In genomic region chr16:82972520-82972919, GRCh38 we compare ENCODE assay signal across 28 cellular contexts.
"Had no signal": no experiment of that assay in that cellular context is flagged by ENCODE, and none has a peak within 500 bp of the region (broad histone marks: within the 10 kb centered on the region; RNA-seq: fewer than 3 reads in every experiment).

No MANE protein-coding gene starts in this region.

- H3K9me3 ChIP-seq: body of pancreas, esophagus squamous epithelium had no signal

- DNase-seq: activated B cell treated with CpG ODN at 0.5 μM for 24 hours; activated CD4-positive, alpha-beta T cell treated with anti-CD3 and anti-CD28 coated beads for 48 hours; activated CD4-positive, alpha-beta T cell treated with anti-CD3 and anti-CD28 coated beads, Interleukin-2, amount 50 U/mL, for 1 hour; activated CD4-positive, alpha-beta T cell treated with anti-CD3 and anti-CD28 coated beads, Interleukin-2, amount 50 U/mL, for 48 hours; activated CD8-positive, alpha-beta memory T cell treated with anti-CD3 and anti-CD28 coated beads for 24 hours; activated CD8-positive, alpha-beta T cell treated with anti-CD3 and anti-CD28 coated beads for 36 hours; activated effector memory CD4-positive, alpha-beta T cell treated with Interleukin-2 at 50 U/mL for 16 hours; activated gamma-delta T cell treated with Interleukin-2 at 50 U/mL for 16 hours; activated naive CD4-positive, alpha-beta T cell treated with anti-CD3 and anti-CD28 coated beads, Interleukin-2, amount 50 U/mL, for 16 hours; activated naive CD4-positive, alpha-beta T cell treated with Interleukin-2 at 50 U/mL for 16 hours; activated T-cell treated with anti-CD3 and anti-CD28 coated beads, Interleukin-2, amount 50 U/mL, for 4 hours; amniotic stem cell; anterior cingulate cortex; body of pancreas; caudate nucleus; cerebellar nuclear complex; effector CD8-positive, alpha-beta T cell; esophagus squamous epithelium; foreskin fibroblast; heart left ventricle; T-helper 1 cell; T-helper 17 cell; T1000; WERI-Rb-1 had no signal

- H3K27ac ChIP-seq: body of pancreas, coronary artery, epithelial cell of prostate, esophagus squamous epithelium, heart left ventricle, WERI-Rb-1 had no signal

- H3K36me3 ChIP-seq: esophagus squamous epithelium, heart left ventricle, WERI-Rb-1 had no signal

- H3K4me1 ChIP-seq: body of pancreas, esophagus squamous epithelium, heart left ventricle had no signal

- H3K4me3 ChIP-seq: body of pancreas, coronary artery, esophagus squamous epithelium, heart left ventricle had no signal

- H3K27me3 ChIP-seq: body of pancreas, esophagus squamous epithelium, heart left ventricle had no signal

- ATAC-seq: activated CD4-positive, CD25-positive, alpha-beta regulatory T cell treated with anti-CD3 and anti-CD28 coated beads, Interleukin-2, amount 50 U/mL, for 24 hours; activated CD8-positive, alpha-beta T cell treated with anti-CD3 and anti-CD28 coated beads for 36 hours; activated T-cell treated with anti-CD3 and anti-CD28 coated beads, Interleukin-2, amount 50 U/mL, for 4 hours; activated T-helper 17 cell treated with anti-CD3 and anti-CD28 coated beads, Interleukin-2, amount 50 U/mL, for 72 hours; body of pancreas; heart left ventricle; T-helper 17 cell had no signal
